Comparison of ENCODE assay signal across 1 cellular context in the genomic region with DNA sequence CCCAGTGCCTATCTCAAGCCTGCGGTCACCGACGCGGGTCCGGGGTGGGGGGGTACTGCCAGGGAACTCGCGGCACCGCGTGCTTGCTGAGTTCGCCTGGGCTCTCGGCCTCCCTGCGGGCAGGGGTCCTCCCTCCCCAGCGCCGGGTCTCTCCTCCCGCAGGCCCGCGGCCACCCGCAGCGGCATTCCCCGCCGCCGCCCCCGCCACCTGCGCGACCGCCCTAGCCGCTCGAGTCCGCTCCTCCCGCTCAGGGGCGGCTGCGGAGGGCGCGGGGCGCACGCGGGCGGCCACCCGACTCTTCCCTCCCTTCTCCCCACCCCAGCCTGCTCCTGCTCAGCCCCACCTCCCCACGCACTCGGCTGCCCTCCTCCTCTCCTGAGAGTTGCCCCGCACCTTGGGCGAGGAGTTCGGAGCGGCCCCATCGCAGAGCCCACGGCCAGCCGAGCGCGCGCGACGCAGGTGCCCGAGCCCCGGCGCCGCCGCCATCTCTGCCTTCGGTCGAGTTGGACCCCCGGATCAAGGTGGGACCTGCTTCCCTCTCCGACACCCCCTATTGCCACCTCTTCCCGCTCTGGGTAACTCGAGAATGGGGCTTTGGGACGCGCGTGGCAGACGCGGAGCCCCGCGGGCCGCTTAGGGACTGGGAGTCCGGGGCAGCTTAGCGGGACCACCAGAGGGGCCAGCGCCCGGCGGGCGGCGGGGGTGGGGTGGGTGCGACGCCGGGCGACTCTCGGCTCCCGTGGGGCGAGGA.
TF ChIP-seq lines count a peak whose summit lies in the region.

No MANE protein-coding gene starts in this region.

TF ChIP-seq in HepG2, 621 proteins besides CTCF, POLR2A, EP300 and RAD21 (continued from another document):
- TF ChIP-seq SP140L (CRISPR knock-in tag; IDR thresholded peaks at IDR 0.05; ENCODE audit: borderline replicate concordance) (no peak), ZNF563 (CRISPR knock-in tag; IDR thresholded peaks at IDR 0.05) (0 out of 2 replicates have a peak, but pooled peaks have one; percentile 39), ZNF451 (CRISPR knock-in tag; IDR thresholded peaks at IDR 0.05) (no peak), ARNT2 (CRISPR knock-in tag; IDR thresholded peaks at IDR 0.05; ENCODE audit: low read depth) (0 out of 2 replicates have a peak, but pooled peaks have one; percentile 29)
